1 cellular context compared by ENCODE assay signal in the genomic region with DNA sequence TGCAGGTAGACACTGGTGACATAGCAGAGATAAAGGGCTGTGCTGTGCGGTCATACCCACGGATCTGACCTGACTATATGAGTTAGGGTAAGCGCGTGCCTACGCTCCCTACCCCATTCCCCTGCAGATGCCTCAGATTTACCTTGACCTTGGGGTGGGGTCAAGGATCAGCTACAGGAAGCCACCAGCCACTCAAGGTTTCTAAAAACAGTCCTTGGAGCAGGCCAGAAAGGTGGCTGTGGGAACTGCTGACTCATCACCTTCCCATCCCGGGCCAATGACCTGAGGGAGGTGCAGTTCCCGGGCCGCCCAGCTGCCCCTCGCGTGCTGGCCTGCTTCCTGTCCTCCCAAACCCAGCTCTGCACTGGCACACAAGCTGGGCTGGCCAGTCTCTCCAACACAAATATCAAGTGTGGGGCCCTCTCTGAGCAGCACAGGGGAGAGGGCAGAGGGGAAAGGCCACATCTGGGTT.
TF ChIP-seq lines count a peak whose summit lies in the region.

No MANE protein-coding gene starts in this region.

TF ChIP-seq in K562, 482 proteins besides CTCF, POLR2A, EP300 and RAD21 (continued from another document):
- TF ChIP-seq BCLAF1 (IDR thresholded peaks at IDR 0.05; ENCODE audit: borderline replicate concordance in 1 of 2, control insufficient read depth in 1 of 2, low read depth in 2 of 2, low read length in 1 of 2) = no peak
- TF ChIP-seq XRCC4 (IDR thresholded peaks at IDR 0.05; ENCODE audit: extremely low read depth, insufficient read depth, insufficient read length) = no peak
- no peak for TF ChIP-seq ELK1 (CRISPR knock-in tag; IDR thresholded peaks at IDR 0.05)
- TF ChIP-seq ZNF224 (CRISPR knock-in tag; IDR thresholded peaks at IDR 0.05) = no peak
- no peak for TF ChIP-seq WHSC1 (IDR thresholded peaks at IDR 0.05; ENCODE audit: low read length)
- TF ChIP-seq HINFP (tag; conservative IDR thresholded peaks at IDR 0.05; ENCODE audit: low read depth) = no peak
- TF ChIP-seq TSC22D4 (tag; IDR thresholded peaks at IDR 0.05) = no peak
- no peak for TF ChIP-seq ZBTB34 (CRISPR knock-in tag; IDR thresholded peaks at IDR 0.05)
